In the genomic region with DNA sequence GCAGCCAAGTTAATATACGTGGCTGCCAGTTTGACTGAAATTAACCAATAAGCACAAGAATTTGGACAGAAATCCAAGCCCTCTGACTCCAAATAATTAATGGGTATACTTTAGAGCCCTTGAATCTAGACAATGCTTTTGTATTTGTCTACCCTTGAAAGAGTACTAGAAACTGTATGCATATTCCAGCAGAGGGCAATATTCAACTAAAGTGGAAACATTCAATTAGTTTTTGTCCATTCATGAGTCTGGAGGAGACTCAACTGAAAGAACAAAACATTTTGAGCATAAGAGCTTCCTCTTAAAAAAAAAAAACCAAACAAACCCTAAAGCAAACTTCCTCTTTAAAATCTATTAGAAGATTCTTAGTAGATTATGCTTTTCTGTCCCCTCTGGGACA, we compare ENCODE assay signal across 1 cellular context.
TF ChIP-seq lines count a peak whose summit lies in the region.

No MANE protein-coding gene starts in this region.

TF ChIP-seq in GM23338, 12 proteins besides CTCF, POLR2A, EP300 and RAD21 (continued from another document):
- no peak for TF ChIP-seq ZNF462 (CRISPR knock-in tag; IDR thresholded peaks at IDR 0.05)
